8 cellular contexts compared by ENCODE assay signal in genomic region chr1:15949453-15950245, GRCh38. TPM values are rescaled to one million over a fixed set of nuclear protein-coding genes. Genes with fewer than 3 reads are reported as not detected.
DNase-seq lines count a peak whose midpoint lies in the region; ATAC-seq and TF ChIP-seq lines count a peak whose summit lies in the region.

No MANE protein-coding gene starts in this region.

- H3K36me3 ChIP-seq in OCI-LY1 (ENCODE audit: insufficient read depth, low read length) (peaks cover 47% of the 10 kb centered on the region), fibroblast of lung (ENCODE audit: control insufficient read depth, insufficient read depth, low read length) (peaks cover 19% of the 10 kb centered on the region), neutrophil (peaks cover 39% of the 10 kb centered on the region), stomach smooth muscle (ENCODE audit: control insufficient read depth in 2 of 2, insufficient read depth in 2 of 2, low read length in 2 of 2) (peaks cover 13 to 20% of the 10 kb centered on the region in 2 donors)

- ATAC-seq in GM21723 (IDR thresholded peaks at IDR 0.05; ENCODE audit: unreplicated experiment) = peak; percentile 77

- H3K4me1 Mint-ChIP-seq in activated T-helper 2 cell treated with anti-CD3 and anti-CD28 coated beads, Interferon-gamma antibody, Interleukin-2, Interleukin-4, amounts not matched to agents 10 μg/mL and 5 μg/mL and 100 μg/mL, durations not matched to agents 14 hours and 24 hours and 36 hours (ENCODE audit: low read depth) = peaks cover 66% of the 10 kb centered on the region

- H3K4me3 ChIP-seq in OCI-LY1 (ENCODE audit: low read depth, low read length, poor library complexity, severe bottlenecking) = peak overlapping the region; percentile 22
- H3K4me3 ChIP-seq in fibroblast of lung (replicated peaks in 1 of 4; ENCODE audit: control extremely low read depth in 1 of 4, insufficient read depth in 1 of 4, low read depth in 3 of 4, low read length in 4 of 4) = peak overlapping the region in 1 of 4 experiments; percentile 46
- no peak overlapping the region for H3K4me3 ChIP-seq in neutrophil (ENCODE audit: low read depth in 1 of 2, low read length in 1 of 2)
- peak overlapping the region; percentile 38 to 64 for H3K4me3 ChIP-seq in stomach smooth muscle (ENCODE audit: low read length in 2 of 2)

- H3K27me3 ChIP-seq in OCI-LY1 (ENCODE audit: insufficient read depth, low read length) (no peaks in the 10 kb centered on the region), fibroblast of lung (ENCODE audit: control insufficient read depth, insufficient read depth, low read length) (no peaks in the 10 kb centered on the region), neutrophil (no peaks in the 10 kb centered on the region), stomach smooth muscle (ENCODE audit: control insufficient read depth in 1 of 2, insufficient read depth in 2 of 2, low read length in 2 of 2) (no peaks in the 10 kb centered on the region)

- peak; percentile 87 for DNase-seq in CD1c-positive myeloid dendritic cell (ENCODE audit: extremely low spot score)
- DNase-seq in activated T-helper 2 cell treated with anti-CD3 and anti-CD28 coated beads, Interferon-gamma antibody, Interleukin-2, Interleukin-4, amounts not matched to agents 10 μg/mL and 5 μg/mL and 100 μg/mL, durations not matched to agents 14 hours and 24 hours and 36 hours (ENCODE audit: low spot score) = peak; percentile 45
- DNase-seq in fibroblast of lung (ENCODE audit: low read depth in 2 of 2) = peak; percentile 94 to 98
- no peak for DNase-seq in DMS53 (lab: John Stamatoyannopoulos, UW)

- H3K4me2 ChIP-seq in OCI-LY1 (ENCODE audit: low read length) (peak overlapping the region; percentile 51), fibroblast of lung (ENCODE audit: extremely low read depth, insufficient read depth, low read length) (peak overlapping the region; percentile 87)

- H3K4me1 ChIP-seq in OCI-LY1 (ENCODE audit: insufficient read depth, low read length, severe bottlenecking) (peaks cover 44% of the 10 kb centered on the region), fibroblast of lung (ENCODE audit: control insufficient read depth, extremely low read depth, insufficient read depth, low read length) (peaks cover 53% of the 10 kb centered on the region), neutrophil (ENCODE audit: control insufficient read depth in 1 of 2, insufficient read depth in 1 of 2, low read depth in 1 of 2, low read length in 1 of 2) (peaks cover 41 to 61% of the 10 kb centered on the region in 2 experiments), stomach smooth muscle (ENCODE audit: control insufficient read depth, insufficient read depth, low read length) (peaks cover 60% of the 10 kb centered on the region)

- H3K9me3 ChIP-seq in OCI-LY1 (ENCODE audit: low read length) (no peaks in the 10 kb centered on the region), fibroblast of lung (ENCODE audit: control insufficient read depth, insufficient read depth, low read depth, low read length) (no peaks in the 10 kb centered on the region), neutrophil (no peaks in the 10 kb centered on the region), stomach smooth muscle (ENCODE audit: control insufficient read depth in 2 of 2, low read length in 2 of 2) (no peaks in the 10 kb centered on the region)

- peak overlapping the region; percentile 90 for H3K27ac ChIP-seq in OCI-LY1 (ENCODE audit: low read depth, low read length, poor library complexity, severe bottlenecking)
- peak overlapping the region; percentile 99 for H3K27ac ChIP-seq in fibroblast of lung (ENCODE audit: insufficient read depth, low read length)
- peak overlapping the region; percentile 62 for H3K27ac ChIP-seq in neutrophil
- H3K27ac ChIP-seq in stomach smooth muscle (ENCODE audit: low read length) = peak overlapping the region; percentile 92

- H3K36me3 Mint-ChIP-seq in activated T-helper 2 cell treated with anti-CD3 and anti-CD28 coated beads, Interferon-gamma antibody, Interleukin-2, Interleukin-4, amounts not matched to agents 10 μg/mL and 5 μg/mL and 100 μg/mL, durations not matched to agents 14 hours and 24 hours and 36 hours (ENCODE audit: low read depth) = peaks cover 83% of the 10 kb centered on the region

- H3K4me3 Mint-ChIP-seq in activated T-helper 2 cell treated with anti-CD3 and anti-CD28 coated beads, Interferon-gamma antibody, Interleukin-2, Interleukin-4, amounts not matched to agents 10 μg/mL and 5 μg/mL and 100 μg/mL, durations not matched to agents 14 hours and 24 hours and 36 hours (ENCODE audit: low read depth) = peak overlapping the region; percentile 54

- no peaks in the 10 kb centered on the region for H3K9me3 Mint-ChIP-seq in activated T-helper 2 cell treated with anti-CD3 and anti-CD28 coated beads, Interferon-gamma antibody, Interleukin-2, Interleukin-4, amounts not matched to agents 10 μg/mL and 5 μg/mL and 100 μg/mL, durations not matched to agents 14 hours and 24 hours and 36 hours

- H3K9ac ChIP-seq in OCI-LY1 (ENCODE audit: low read length) = peak overlapping the region; percentile 67
- H3K9ac ChIP-seq in fibroblast of lung (ENCODE audit: insufficient read depth, low read length) = peak overlapping the region; percentile 83
- H3K9ac ChIP-seq in stomach smooth muscle (ENCODE audit: low read length in 2 of 2) = peak overlapping the region; percentile 64

- no peaks in the 10 kb centered on the region for H3K27me3 Mint-ChIP-seq in activated T-helper 2 cell treated with anti-CD3 and anti-CD28 coated beads, Interferon-gamma antibody, Interleukin-2, Interleukin-4, amounts not matched to agents 10 μg/mL and 5 μg/mL and 100 μg/mL, durations not matched to agents 14 hours and 24 hours and 36 hours (ENCODE audit: low read depth)

- H3K27ac Mint-ChIP-seq in activated T-helper 2 cell treated with anti-CD3 and anti-CD28 coated beads, Interferon-gamma antibody, Interleukin-2, Interleukin-4, amounts not matched to agents 10 μg/mL and 5 μg/mL and 100 μg/mL, durations not matched to agents 14 hours and 24 hours and 36 hours = peak overlapping the region; percentile 98

- H4K20me1 ChIP-seq in OCI-LY1 (ENCODE audit: insufficient read depth, low read length) (no peaks in the 10 kb centered on the region), fibroblast of lung (ENCODE audit: control insufficient read depth, extremely low read depth, insufficient read depth, low read length) (no peaks in the 10 kb centered on the region)

- H3F3A ChIP-seq in OCI-LY1 (ENCODE audit: insufficient read depth, low read length) = no peaks in the 10 kb centered on the region

- H3K79me2 ChIP-seq in OCI-LY1 (ENCODE audit: insufficient read depth, low read length) = no peaks in the 10 kb centered on the region
- H3K79me2 ChIP-seq in fibroblast of lung (ENCODE audit: control insufficient read depth, insufficient read depth, low read length) = peaks cover 56% of the 10 kb centered on the region

- H2AFZ ChIP-seq in OCI-LY1 (ENCODE audit: low read length) = no peak overlapping the region
- H2AFZ ChIP-seq in fibroblast of lung (ENCODE audit: low read length) = no peak overlapping the region

- TF ChIP-seq CTCF in OCI-LY1 (IDR thresholded peaks at IDR 0.05; ENCODE audit: low read length) = no peak
- TF ChIP-seq CTCF in fibroblast of lung (conservative IDR thresholded peaks at IDR 0.05 in 1 of 2, IDR thresholded peaks at IDR 0.05 in 1 of 2; ENCODE audit: low read depth in 1 of 2, low read length in 2 of 2) = no peak
- no peak for TF ChIP-seq CTCF in neutrophil (IDR thresholded peaks at IDR 0.05)

- intact Hi-C loops in activated T-helper 2 cell treated with anti-CD3 and anti-CD28 coated beads, Interferon-gamma antibody, Interleukin-2, Interleukin-4, amounts not matched to agents 10 μg/mL and 5 μg/mL and 100 μg/mL, durations not matched to agents 14 hours and 24 hours and 36 hours (cut with micrococcal nuclease) = loop anchor here (1.0 to 2.0 kb wide), 3 partner anchors 17 to 115 kb away; no protein-coding TSS in a partner anchor

- no peaks in the 10 kb centered on the region for H3K9me2 ChIP-seq in OCI-LY1 (ENCODE audit: low read depth, low read length)

RNA-seq across cellular contexts. Expression of gene ZBTB17, which starts 26.3 kb away (rescaled TPM):
- 65.7 and 67.8 TPM in 2 replicates for total RNA-seq in activated T-helper 2 cell treated with anti-CD3 and anti-CD28 coated beads, Interferon-gamma antibody, Interleukin-2, Interleukin-4, amounts not matched to agents 10 μg/mL and 5 μg/mL and 100 μg/mL, durations not matched to agents 14 hours and 24 hours and 36 hours
- total RNA-seq in fibroblast of lung = 46.0 and 54.3 TPM in 2 replicates
- 12.6 and 20.4 TPM in 2 replicates for polyA plus RNA-seq in fibroblast of lung
- 15.0 and 24.3 TPM in 2 replicates for polyA plus RNA-seq in fibroblast of lung (2012)
- polyA minus RNA-seq in fibroblast of lung (ENCODE audit: low replicate concordance) = 34.1 and 76.0 TPM in 2 replicates

RNA-seq across cellular contexts. Expression of gene SRARP, which starts 54.4 kb away (rescaled TPM):
- not detected in 2 replicates for total RNA-seq in activated T-helper 2 cell treated with anti-CD3 and anti-CD28 coated beads, Interferon-gamma antibody, Interleukin-2, Interleukin-4, amounts not matched to agents 10 μg/mL and 5 μg/mL and 100 μg/mL, durations not matched to agents 14 hours and 24 hours and 36 hours
- not detected in 2 replicates for total RNA-seq in fibroblast of lung
- not detected in 2 replicates for polyA plus RNA-seq in fibroblast of lung
- polyA plus RNA-seq in fibroblast of lung (2012) = not detected in 2 replicates
- polyA minus RNA-seq in fibroblast of lung (ENCODE audit: low replicate concordance) = not detected in 2 replicates

Comparison
In these comparisons a context has a peak if more than half of its experiments do, and no peak if none do; other contexts are left out.
1. H3K4me3 ChIP-seq: peak in OCI-LY1 (single experiment) and stomach smooth muscle (2 of 2); none in neutrophil (0 of 2).
2. Peak in every context shown above with its lines, with median percentiles within 50 percentile points of each other: H3K27ac ChIP-seq and H3K9ac ChIP-seq.